25 cellular contexts compared by ENCODE assay signal in genomic region chr11:83528877-83529276, GRCh38.
"Had no signal": no experiment of that assay in that cellular context is flagged by ENCODE, and none has a peak within 500 bp of the region (broad histone marks: within the 10 kb centered on the region; RNA-seq: fewer than 3 reads in every experiment).

No MANE protein-coding gene starts in this region.

- H3K9me3 ChIP-seq: ovary, psoas muscle, right lobe of liver, sigmoid colon, stomach, thoracic aorta, thyroid gland, tibial nerve, upper lobe of left lung, uterus had no signal

- DNase-seq: natural killer cell; occipital lobe; ovary; posterior cingulate gyrus; psoas muscle; right cardiac atrium; right lobe of liver; sigmoid colon; small intestine; stimulated activated CD4-positive, alpha-beta T cell treated with anti-CD3 and anti-CD28 coated beads, Interleukin-15, amount 100 ng/mL, for 24 hours; stimulated activated CD4-positive, alpha-beta T cell treated with anti-CD3 and anti-CD28 coated beads, Interleukin-2, amount 100 ng/mL, for 24 hours; stimulated activated CD4-positive, alpha-beta T cell treated with anti-CD3 and anti-CD28 coated beads, Interleukin-2, amount 100 ng/mL, for 48 hours; stimulated activated CD4-positive, alpha-beta T cell treated with anti-CD3 and anti-CD28 coated beads, Interleukin-4, amount 100 ng/mL, for 24 hours; stimulated activated naive B cell treated with anti-CD40 and anti-IgM and Interleukin-4, amounts not matched to agents 10 μg/mL and 1 μg/mL and 100 μg/mL, for 72 hours; stimulated activated naive CD4-positive, alpha-beta T cell treated with Interleukin-2 at 50 U/mL for 16 hours; stomach; thyroid gland; trophoblast cell; upper lobe of left lung; uterus had no signal

- H3K4me1 ChIP-seq: neural progenitor cell, parathyroid adenoma, psoas muscle, sigmoid colon, stomach, tibial nerve, upper lobe of left lung, uterus had no signal

- H3K36me3 ChIP-seq: neural progenitor cell, ovary, right lobe of liver, sigmoid colon, stomach, thoracic aorta, thyroid gland, tibial nerve, upper lobe of left lung, uterus had no signal

- H3K27ac ChIP-seq: neural progenitor cell, ovary, parathyroid adenoma, psoas muscle, right lobe of liver, sigmoid colon, stomach, thoracic aorta, thyroid gland, tibial nerve, upper lobe of left lung, uterus had no signal

- H3K27me3 ChIP-seq: neural progenitor cell, ovary, right lobe of liver, sigmoid colon, stomach, thyroid gland, tibial nerve, upper lobe of left lung, uterus had no signal

- ATAC-seq: natural killer cell; psoas muscle; right cardiac atrium; stimulated activated effector memory CD8-positive, alpha-beta T cell treated with anti-CD3 and anti-CD28 coated beads, Interleukin-12 subunit alpha, Interleukin-12 subunit beta, amount 100 ng/mL, for 72 hours; stimulated activated naive B cell treated with anti-CD40 and anti-IgM and Interleukin-4, amounts not matched to agents 10 μg/mL and 1 μg/mL and 100 μg/mL, for 72 hours had no signal

- H3K4me3 ChIP-seq: neural progenitor cell, ovary, psoas muscle, right lobe of liver, sigmoid colon, stomach, thoracic aorta, thyroid gland, tibial nerve, upper lobe of left lung, uterus had no signal
